ENCODE assay signal across 7 cellular contexts in the genomic region with DNA sequence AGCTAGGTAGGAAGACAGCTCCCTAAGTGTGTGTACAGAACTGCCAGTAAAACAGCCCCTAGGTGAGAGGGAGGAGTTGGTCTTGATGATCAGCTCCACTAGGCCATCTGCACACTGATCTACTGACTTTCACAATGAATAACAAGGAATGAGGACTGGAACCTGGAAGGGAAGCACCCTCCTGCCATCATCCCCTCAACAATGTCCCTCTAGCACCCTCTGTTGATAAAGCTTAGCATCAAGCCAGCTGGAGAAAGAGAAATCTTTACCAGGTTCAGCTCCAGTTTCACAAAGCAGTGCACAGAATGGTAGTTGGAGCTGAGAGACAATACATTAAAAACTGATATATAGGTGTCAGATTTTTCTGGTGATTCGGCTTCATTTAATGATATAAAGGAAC. TPM values are rescaled to one million over a fixed set of nuclear protein-coding genes. Genes with fewer than 3 reads are reported as not detected.
DNase-seq lines count a peak whose midpoint lies in the region; ATAC-seq, FAIRE-seq and TF ChIP-seq lines count a peak whose summit lies in the region.

No MANE protein-coding gene starts in this region.

- DNase-seq in IMR-90 (peak; percentile 50), SKM-1 treated with dmso at 0.1 percent for 144 hours (lab: John Stamatoyannopoulos, UW; ENCODE audit: unreplicated experiment) (peak; percentile 4), keratinocyte (ENCODE audit: low read depth, low spot score) (peak; percentile 58), COLO668 (lab: John Stamatoyannopoulos, UW; ENCODE audit: unreplicated experiment) (no peak), 8988T (no peak)
- DNase-seq in activated CD8-positive, alpha-beta T cell treated with anti-CD3 and anti-CD28 coated beads for 36 hours = no peak

- H3K4me3 ChIP-seq in IMR-90 (ENCODE audit: insufficient read depth, low read depth, low read length) (no peak overlapping the region), keratinocyte (ENCODE audit: control insufficient read depth in 2 of 3, extremely low read depth in 1 of 3, insufficient read depth in 2 of 3, low read depth in 1 of 3, low read length in 3 of 3) (peak overlapping the region in 2 of 3 experiments; percentile 0 to 19)

- dilution Hi-C loops in IMR-90 (cut with HindIII; ENCODE audit: low sequenced_read_pairs, unreplicated experiment) = no loop called here
- dilution Hi-C loops in keratinocyte (cut with MboI; ENCODE audit: extremely low pct_ligation_motif_present, low sequenced_read_pairs) = no loop called here

- H3K4me1 Mint-ChIP-seq in activated CD8-positive, alpha-beta T cell treated with anti-CD3 and anti-CD28 coated beads for 36 hours (ENCODE audit: low read depth) = no peaks in the 10 kb centered on the region

- no peak overlapping the region for H3K56ac ChIP-seq in IMR-90 (ENCODE audit: extremely low read depth, insufficient read depth, low read length)

- H2BK5ac ChIP-seq in IMR-90 (ENCODE audit: low read depth, low read length, poor library complexity, severe bottlenecking) = no peak overlapping the region

- H3K23ac ChIP-seq in IMR-90 (ENCODE audit: low read depth, low read length) = no peak overlapping the region

- CTCF ChIA-PET in IMR-90 (lab: Yijun Ruan, JAX) = interaction anchor here (0.6 to 2.3 kb wide), 9 partner anchors 624 to 1344 kb away, joined by 3 to 11 read pairs (median 3); no protein-coding TSS in a partner anchor
- CTCF ChIA-PET in activated CD8-positive, alpha-beta T cell treated with anti-CD3 and anti-CD28 coated beads for 36 hours (lab: Charles Lee) = no interaction called here

- peak; percentile 63 for ATAC-seq in GM18511 (IDR thresholded peaks at IDR 0.05; ENCODE audit: unreplicated experiment)
- peak; percentile 89 for ATAC-seq in IMR-90 (ENCODE audit: low read depth)
- ATAC-seq in activated CD8-positive, alpha-beta T cell treated with anti-CD3 and anti-CD28 coated beads for 36 hours = no peak

- H2BK120ac ChIP-seq in IMR-90 (ENCODE audit: low read depth, low read length) = no peak overlapping the region

- no TSS peak for BruUV-seq in IMR-90 (replicated peaks; lab: Mats Ljungman, UMichigan)

- H2AFZ ChIP-seq in IMR-90 (replicated peaks; ENCODE audit: low read length, poor library complexity) (peak overlapping the region; percentile 13), keratinocyte (ENCODE audit: control insufficient read depth, low read length) (peak overlapping the region; percentile 90)

- H4K91ac ChIP-seq in IMR-90 (ENCODE audit: insufficient read depth, low read depth, low read length) = no peak overlapping the region

- H3K9ac ChIP-seq in IMR-90 (ENCODE audit: low read depth, low read length) (no peak overlapping the region), keratinocyte (ENCODE audit: control insufficient read depth, extremely low read depth, insufficient read depth, low read length) (peak overlapping the region; percentile 29)

- intact Hi-C loops in IMR-90 (cut with micrococcal nuclease) = loop anchor here (1.0 kb wide), 3 partner anchors 374 to 1344 kb away; no protein-coding TSS in a partner anchor
- intact Hi-C loops in activated CD8-positive, alpha-beta T cell treated with anti-CD3 and anti-CD28 coated beads for 36 hours (cut with micrococcal nuclease) = no loop called here

- no peak overlapping the region for H3K4me3 Mint-ChIP-seq in activated CD8-positive, alpha-beta T cell treated with anti-CD3 and anti-CD28 coated beads for 36 hours

- no peak overlapping the region for H2BK20ac ChIP-seq in IMR-90 (ENCODE audit: low read depth, low read length)

- no peak overlapping the region for H4K5ac ChIP-seq in IMR-90 (ENCODE audit: low read depth, low read length)

- H2AK5ac ChIP-seq in IMR-90 (ENCODE audit: low read depth, low read length) = no peak overlapping the region

- no peak overlapping the region for H3K27ac Mint-ChIP-seq in activated CD8-positive, alpha-beta T cell treated with anti-CD3 and anti-CD28 coated beads for 36 hours

- no peak overlapping the region for H3K4me2 ChIP-seq in IMR-90 (ENCODE audit: low read depth, low read length)
- peak overlapping the region; percentile 73 for H3K4me2 ChIP-seq in keratinocyte (ENCODE audit: control insufficient read depth, extremely low read depth, insufficient read depth, low read depth, low read length)

- POLR2A ChIA-PET in IMR-90 (lab: Charles Lee; ENCODE audit: unreplicated experiment) = interaction anchor here (0.5 kb wide), 1 partner anchor 702 kb away, joined by 3 read pairs; no protein-coding TSS in a partner anchor
- POLR2A ChIA-PET in activated CD8-positive, alpha-beta T cell treated with anti-CD3 and anti-CD28 coated beads for 36 hours (lab: Charles Lee) = no interaction called here

- H3K36me3 Mint-ChIP-seq in activated CD8-positive, alpha-beta T cell treated with anti-CD3 and anti-CD28 coated beads for 36 hours (ENCODE audit: low read depth) = no peaks in the 10 kb centered on the region

- H3K9me3 ChIP-seq in IMR-90 (ENCODE audit: control insufficient read depth, insufficient read depth, low read length) = no peaks in the 10 kb centered on the region
- no peaks in the 10 kb centered on the region for H3K9me3 ChIP-seq in keratinocyte (ENCODE audit: control insufficient read depth, low read depth, low read length)

- H3K9me1 ChIP-seq in IMR-90 (ENCODE audit: insufficient read depth, low read length) (no peaks in the 10 kb centered on the region), keratinocyte (ENCODE audit: control insufficient read depth, extremely low read depth, insufficient read depth, low read length) (no peaks in the 10 kb centered on the region)

- WGBS in IMR-90 (ENCODE audit: extremely low coverage in 2 of 2, insufficient read length in 1 of 2), 2 experiments = no CpG with 5 or more reads among the region's 1 CpG

- no peak for TF ChIP-seq POLR2A in IMR-90 (IDR thresholded peaks at IDR 0.05; ENCODE audit: low read depth, low read length)

- TF ChIP-seq CTCF in IMR-90 (conservative IDR thresholded peaks at IDR 0.05; ENCODE audit: low read depth, low read length) (peak; percentile 77), keratinocyte (optimal IDR thresholded peaks at IDR 0.05 in 1 of 3, IDR thresholded peaks at IDR 0.05 in 1 of 3, conservative IDR thresholded peaks at IDR 0.05 in 1 of 3; ENCODE audit: extremely low read depth in 1 of 3, insufficient read depth in 2 of 3, low read length in 3 of 3) (peak; percentile 65 to 77 (median 76))
- no peak for TF ChIP-seq CTCF in activated CD8-positive, alpha-beta T cell treated with anti-CD3 and anti-CD28 coated beads for 36 hours (IDR thresholded peaks at IDR 0.05)

- no peak overlapping the region for H3K27ac ChIP-seq in IMR-90 (ENCODE audit: insufficient read depth, low read length)
- H3K27ac ChIP-seq in keratinocyte (ENCODE audit: control insufficient read depth, insufficient read depth, low read length) = peak overlapping the region; percentile 79

- no peak overlapping the region for H3K4ac ChIP-seq in IMR-90 (ENCODE audit: low read depth, low read length)

- no peak overlapping the region for H4K8ac ChIP-seq in IMR-90 (ENCODE audit: low read depth in 2 of 2, low read length in 2 of 2)

- peaks cover 5% of the 10 kb centered on the region for H3K9me3 Mint-ChIP-seq in activated CD8-positive, alpha-beta T cell treated with anti-CD3 and anti-CD28 coated beads for 36 hours

- no peaks in the 10 kb centered on the region for H3K79me2 ChIP-seq in keratinocyte (ENCODE audit: control insufficient read depth, insufficient read depth, low read length)

- no peak overlapping the region for H3K18ac ChIP-seq in IMR-90 (ENCODE audit: low read depth, low read length)

- in situ Hi-C loops in IMR-90 (cut with MboI; ENCODE audit: low sequenced_read_pairs) = loop anchor here (25.0 kb wide), 2 partner anchors 373 to 1073 kb away; no protein-coding TSS in a partner anchor

- H3K27me3 ChIP-seq in IMR-90 (ENCODE audit: control insufficient read depth, insufficient read depth, low read length) (no peaks in the 10 kb centered on the region), keratinocyte (ENCODE audit: control insufficient read depth, extremely low read depth, insufficient read depth, low read length) (no peaks in the 10 kb centered on the region)

- H3K4me1 ChIP-seq in IMR-90 (ENCODE audit: control insufficient read depth, insufficient read depth, low read length) (no peaks in the 10 kb centered on the region), keratinocyte (ENCODE audit: control insufficient read depth, extremely low read depth, insufficient read depth, low read length) (peaks cover 21% of the 10 kb centered on the region)

- peaks cover 11% of the 10 kb centered on the region for H3K27me3 Mint-ChIP-seq in activated CD8-positive, alpha-beta T cell treated with anti-CD3 and anti-CD28 coated beads for 36 hours

- no peak overlapping the region for H3K14ac ChIP-seq in IMR-90 (replicated peaks; ENCODE audit: low read depth, low read length)

- no peak overlapping the region for H2BK15ac ChIP-seq in IMR-90 (ENCODE audit: low read depth, low read length)

- no peaks in the 10 kb centered on the region for H3K36me3 ChIP-seq in IMR-90 (ENCODE audit: control insufficient read depth, insufficient read depth, low read length)
- no peaks in the 10 kb centered on the region for H3K36me3 ChIP-seq in keratinocyte (ENCODE audit: control insufficient read depth in 2 of 2, extremely low read depth in 1 of 2, insufficient read depth in 2 of 2, low read length in 2 of 2)

- no peak overlapping the region for H2AK9ac ChIP-seq in IMR-90 (replicated peaks; ENCODE audit: low read depth, low read length, poor library complexity)

- FAIRE-seq in keratinocyte (lab: Jason Lieb, UNC) = peak; percentile 97

- TF ChIP-seq RAD21 in IMR-90 (IDR thresholded peaks at IDR 0.05; ENCODE audit: low read length) = peak; percentile 87

- no peaks in the 10 kb centered on the region for H3K79me1 ChIP-seq in IMR-90 (ENCODE audit: low read depth in 1 of 2, low read length in 2 of 2)

- H4K20me1 ChIP-seq in IMR-90 (ENCODE audit: insufficient read depth, low read length) = no peaks in the 10 kb centered on the region
- no peaks in the 10 kb centered on the region for H4K20me1 ChIP-seq in keratinocyte (ENCODE audit: control insufficient read depth, extremely low read depth, insufficient read depth, low read length)

TF ChIP-seq in IMR-90, 13 proteins besides CTCF, POLR2A, EP300 and RAD21 (continues in another document):
- no peak for TF ChIP-seq RFX5 (IDR thresholded peaks at IDR 0.05; ENCODE audit: low read depth, low read length)

RNA-seq across cellular contexts. Expression of a gene that starts 57.2 kb away (rescaled TPM):
- 1.9 and 2.2 TPM in 2 replicates for total RNA-seq in IMR-90 (2012; rRNA removed)
- polyA plus RNA-seq in IMR-90 (2012; rRNA removed) (0.83 and 0.94 TPM in 2 replicates), keratinocyte (1.8 to 3.8 TPM (median 3.4 TPM) in 3 replicates)
- 0.36 and 0.60 TPM in 2 replicates for polyA plus RNA-seq in IMR-90 (2012; cell fraction: cytosol; rRNA removed)
- polyA plus RNA-seq in IMR-90 (2012; cell fraction: nucleus; rRNA removed; ENCODE audit: low replicate concordance) = 0.44 and 0.97 TPM in 2 replicates
- polyA plus RNA-seq in keratinocyte (2011; ENCODE audit: low read depth) = 1.3 TPM
- polyA plus RNA-seq in keratinocyte (2011; cell fraction: cytosol; rRNA removed) = 1.9 and 4.0 TPM in 2 replicates
- 2.5 TPM in 2 replicates for polyA plus RNA-seq in keratinocyte (2011; cell fraction: nucleus; rRNA removed)
- polyA plus RNA-seq in keratinocyte (2012; ENCODE audit: low replicate concordance) = 2.0 and 2.1 TPM in 2 replicates
- 1.1 to 5.4 TPM (median 2.7 TPM) in 3 replicates for polyA minus RNA-seq in keratinocyte
- polyA minus RNA-seq in keratinocyte (2011; cell fraction: cytosol; rRNA and poly(A)+ RNA removed) = 5.4 TPM
- polyA minus RNA-seq in keratinocyte (2011; cell fraction: nucleus; rRNA and poly(A)+ RNA removed) = 3.1 and 5.0 TPM in 2 replicates
- total RNA-seq in activated CD8-positive, alpha-beta T cell treated with anti-CD3 and anti-CD28 coated beads for 36 hours = 1 to 10 TPM; 2.3 to 2.6 TPM

Comparison
In these comparisons a context has a peak if more than half of its experiments do, and no peak if none do; other contexts are left out.
1. DNase-seq: peak in IMR-90 (single experiment), SKM-1 treated with dmso at 0.1 percent for 144 hours (single experiment) and keratinocyte (single experiment); none in activated CD8-positive, alpha-beta T cell treated with anti-CD3 and anti-CD28 coated beads for 36 hours (single experiment), COLO668 (single experiment) and 8988T (single experiment).